ENCODE assay signal across 8 cellular contexts in the genomic region with DNA sequence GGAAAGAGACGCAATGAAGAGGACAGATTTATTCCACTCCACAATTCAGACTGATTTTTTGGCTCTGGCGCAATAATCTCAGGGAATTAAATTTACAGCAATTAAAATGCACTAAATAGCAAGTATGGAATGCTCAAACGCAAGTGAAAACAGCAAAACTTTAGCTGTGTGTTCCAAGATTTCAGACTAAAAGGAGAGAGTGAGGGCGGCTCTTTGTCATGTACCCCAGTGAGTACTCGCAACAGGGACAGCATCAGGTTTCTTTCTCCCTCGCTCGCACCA. TPM values are rescaled to one million over a fixed set of nuclear protein-coding genes. Genes with fewer than 3 reads are reported as not detected.
A peak's percentile ranks its signal among the peaks of the same experiment; 100 is the strongest.
DNase-seq lines count a peak whose midpoint lies in the region; ATAC-seq, FAIRE-seq and TF ChIP-seq lines count a peak whose summit lies in the region.

No MANE protein-coding gene starts in this region.

- no peaks in the 10 kb centered on the region for H3K36me3 Mint-ChIP-seq in neural crest cell (ENCODE audit: low read depth)

- DNase-seq in MG63 (no peak), H1 (ENCODE audit: low read depth in 1 of 2, low spot score in 2 of 2) (no peak), neural crest cell (ENCODE audit: low read depth, low spot score) (no peak), middle frontal gyrus (ENCODE audit: extremely low spot score, low spot score) (no peak), AG08395 (ENCODE audit: low spot score) (no peak)

- H3K9me3 Mint-ChIP-seq in neural crest cell: no peaks in the 10 kb centered on the region

- H3K4me2 ChIP-seq in H1 (ENCODE audit: insufficient read depth in 1 of 2, low read depth in 2 of 2, low read length in 2 of 2): peak overlapping the region; percentile 90 to 97

- 1% methylated on average over 7 of the region's 7 CpGs; no CpG with 5 or more reads in 1 of the 2 experiments for WGBS in H1 (ENCODE audit: extremely low coverage in 1 of 2, insufficient coverage in 1 of 2, insufficient read length in 1 of 2, insufficient replicate concordance in 2 of 2, low coverage in 1 of 2, low lambda C conversion rate in 2 of 2, missing lambda C conversion rate in 1 of 2), 2 experiments

- no peak overlapping the region for H2BK12ac ChIP-seq in H1 (ENCODE audit: low read depth, low read length)

- H4K91ac ChIP-seq in H1 (replicated peaks; ENCODE audit: insufficient read length, low read length): no peak overlapping the region

- H3K27me3 ChIP-seq in MG63 (no peaks in the 10 kb centered on the region), H1 (replicated peaks in 1 of 4; ENCODE audit: control insufficient read depth in 3 of 4, extremely low read depth in 1 of 4, insufficient read depth in 3 of 4, low read length in 3 of 4) (no peaks in the 10 kb centered on the region; a peak in 1 of 7 replicates)

- 0 out of 2 replicates have a peak, but pooled peaks cover 3% of the 10 kb centered on the region for H3K79me1 ChIP-seq in H1 (ENCODE audit: low read depth, low read length)

- ATAC-seq in HG03175 (IDR thresholded peaks at IDR 0.05; ENCODE audit: unreplicated experiment): no peak
- no peak for ATAC-seq in HG03159 (IDR thresholded peaks at IDR 0.05; ENCODE audit: unreplicated experiment)

- no peaks in the 10 kb centered on the region for H3K9me3 ChIP-seq in MG63
- no peaks in the 10 kb centered on the region for H3K9me3 ChIP-seq in H1 (ENCODE audit: insufficient read depth in 2 of 2, low read depth in 1 of 2, low read length in 1 of 2)

- TF ChIP-seq POLR2A in H1 (IDR thresholded peaks at IDR 0.05; ENCODE audit: control extremely low read depth in 1 of 2, low read depth in 2 of 2, low read length in 2 of 2): no peak

- no peak overlapping the region for H2AK5ac ChIP-seq in H1 (ENCODE audit: low read depth, low read length)

- H3K4me1 ChIP-seq in H1 (replicated peaks in 1 of 4; ENCODE audit: control insufficient read depth in 3 of 4, insufficient read depth in 4 of 4, low read length in 3 of 4): peaks cover 0 to 6% (median 3%) of the 10 kb centered on the region in 4 experiments; a peak in 5 of 7 replicates

- H3K23ac ChIP-seq in H1 (ENCODE audit: insufficient read length): no peak overlapping the region

- H3K4me3 Mint-ChIP-seq in neural crest cell: peak overlapping the region; percentile 98

- no peak overlapping the region for H4K5ac ChIP-seq in H1 (ENCODE audit: insufficient read length, low read depth, low read length)

- CTCF ChIA-PET in H1 (lab: Charles Lee; ENCODE audit: partially characterized antibody): interaction anchor here (0.8 to 2.9 kb wide), 5 partner anchors 15 to 108 kb away, joined by 3 to 10 read pairs (median 3); no protein-coding TSS in a partner anchor

- H3K23me2 ChIP-seq in H1 (ENCODE audit: low read depth, low read length): peaks cover 10% of the 10 kb centered on the region

- no peak for TF ChIP-seq RAD21 in H1 (IDR thresholded peaks at IDR 0.05 in 1 of 2, conservative IDR thresholded peaks at IDR 0.05 in 1 of 2; ENCODE audit: low read depth in 2 of 2, low read length in 2 of 2)

- H3K4me3 ChIP-seq in MG63: peak overlapping the region; percentile 73
- peak overlapping the region; percentile 74 to 92 (median 82) for H3K4me3 ChIP-seq in H1 (ENCODE audit: extremely low read depth in 1 of 4, insufficient read depth in 2 of 4, low read depth in 3 of 4, low read length in 4 of 4)

- peak overlapping the region; percentile 44 to 70 (median 58) for H3K9ac ChIP-seq in H1 (replicated peaks in 1 of 4; ENCODE audit: extremely low read depth in 1 of 4, low read depth in 3 of 4, low read length in 3 of 4)

- H3K79me2 ChIP-seq in H1 (ENCODE audit: control insufficient read depth in 1 of 2, insufficient read depth in 2 of 2, low read length in 2 of 2): peaks cover 7 to 53% of the 10 kb centered on the region in 2 experiments

- H2AFZ ChIP-seq in H1 (ENCODE audit: low read length): no peak overlapping the region

- H3K18ac ChIP-seq in H1 (ENCODE audit: extremely low read depth, low read length): no peak overlapping the region

- TF ChIP-seq EP300 in H1 (IDR thresholded peaks at IDR 0.05; ENCODE audit: borderline replicate concordance in 1 of 2, low read depth in 2 of 2, low read length in 2 of 2): no peak

- H4K20me1 ChIP-seq in H1 (replicated peaks in 1 of 2; ENCODE audit: control insufficient read depth in 1 of 2, insufficient read depth in 2 of 2, low read length in 2 of 2): peaks cover 5 to 15% of the 10 kb centered on the region in 2 experiments

- H3K14ac ChIP-seq in H1 (ENCODE audit: insufficient read length): no peak overlapping the region

- H3K27ac Mint-ChIP-seq in neural crest cell (ENCODE audit: unreplicated experiment): peak overlapping the region; percentile 79

- no peak for FAIRE-seq in H1 (lab: Jason Lieb, UNC)

- H3K4ac ChIP-seq in H1 (replicated peaks; ENCODE audit: insufficient read length, low read depth, low read length): no peak overlapping the region

- H3K27ac ChIP-seq in C4-2B (peak overlapping the region; percentile 96), H1 (ENCODE audit: low read depth, low read length) (no peak overlapping the region)

- POLR2A ChIA-PET in H1 (lab: Charles Lee; ENCODE audit: partially characterized antibody): interaction anchor here (0.8 to 3.0 kb wide), 8 partner anchors 12 to 47 kb away, joined by 3 to 10 read pairs (median 8); no protein-coding TSS in a partner anchor

- TF ChIP-seq CTCF in C4-2B (conservative IDR thresholded peaks at IDR 0.05) (no peak), H1 (IDR thresholded peaks at IDR 0.05; ENCODE audit: control extremely low read depth in 1 of 3, insufficient read depth in 1 of 3, low read depth in 1 of 3, low read length in 3 of 3) (no peak), neural crest cell (conservative IDR thresholded peaks at IDR 0.05) (no peak)

- no peak overlapping the region; the same call in 1 of the 2 replicates for H2BK20ac ChIP-seq in H1 (ENCODE audit: low read length)

- H3K56ac ChIP-seq in H1 (replicated peaks; ENCODE audit: insufficient read length, low read depth, low read length): no peak overlapping the region

- no peaks in the 10 kb centered on the region for H3K27me3 Mint-ChIP-seq in neural crest cell (ENCODE audit: low read depth)

- H3K4me1 Mint-ChIP-seq in neural crest cell: peaks cover 71% of the 10 kb centered on the region

- H4K8ac ChIP-seq in H1 (ENCODE audit: extremely low read depth, insufficient read depth, low read length): no peak overlapping the region

- H3K36me3 ChIP-seq in MG63 (no peaks in the 10 kb centered on the region), H1 (ENCODE audit: control insufficient read depth in 2 of 4, insufficient read depth in 4 of 4, low read length in 3 of 4) (no peaks in the 10 kb centered on the region)

- 0 out of 2 replicates have a peak overlapping the region, but pooled peaks have one; percentile 23 for H2BK5ac ChIP-seq in H1 (ENCODE audit: low read depth, low read length)

- H2BK15ac ChIP-seq in H1 (ENCODE audit: low read length): no peak overlapping the region

- H2BK120ac ChIP-seq in H1 (replicated peaks; ENCODE audit: low read depth, low read length): no peak overlapping the region

TF ChIP-seq in H1, 55 proteins besides CTCF, POLR2A, EP300 and RAD21 (continues in another document):
- TF ChIP-seq YY1 (IDR thresholded peaks at IDR 0.05; ENCODE audit: low read depth, low read length): no peak
- TF ChIP-seq EZH2 (IDR thresholded peaks at IDR 0.05; ENCODE audit: low read depth, low read length, severe bottlenecking): no peak
- no peak for TF ChIP-seq TAF7 (optimal IDR thresholded peaks at IDR 0.05; ENCODE audit: borderline replicate concordance, low read depth, low read length)
- no peak for TF ChIP-seq HDAC2 (IDR thresholded peaks at IDR 0.05; ENCODE audit: borderline replicate concordance in 1 of 2, low read depth in 2 of 2, low read length in 2 of 2)
- no peak for TF ChIP-seq TCF12 (IDR thresholded peaks at IDR 0.05; ENCODE audit: low read depth, low read length)
- no peak for TF ChIP-seq HDAC6 (IDR thresholded peaks at IDR 0.05; ENCODE audit: low read depth, low read length)
- no peak for TF ChIP-seq ASH2L (IDR thresholded peaks at IDR 0.05; ENCODE audit: low read length)
- no peak for TF ChIP-seq MAFK (IDR thresholded peaks at IDR 0.05; ENCODE audit: low read depth, low read length)
- TF ChIP-seq CBX5 (IDR thresholded peaks at IDR 0.05; ENCODE audit: low read depth, low read length): no peak
- TF ChIP-seq SRF (IDR thresholded peaks at IDR 0.05; ENCODE audit: low read depth, low read length): no peak
- TF ChIP-seq, protein P1, sequence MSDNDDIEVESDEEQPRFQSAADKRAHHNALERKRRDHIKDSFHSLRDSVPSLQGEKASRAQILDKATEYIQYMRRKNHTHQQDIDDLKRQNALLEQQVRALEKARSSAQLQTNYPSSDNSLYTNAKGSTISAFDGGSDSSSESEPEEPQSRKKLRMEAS (IDR thresholded peaks at IDR 0.05): no peak
- TF ChIP-seq, protein P2, sequence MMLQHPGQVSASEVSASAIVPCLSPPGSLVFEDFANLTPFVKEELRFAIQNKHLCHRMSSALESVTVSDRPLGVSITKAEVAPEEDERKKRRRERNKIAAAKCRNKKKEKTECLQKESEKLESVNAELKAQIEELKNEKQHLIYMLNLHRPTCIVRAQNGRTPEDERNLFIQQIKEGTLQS (IDR thresholded peaks at IDR 0.05; ENCODE audit: insufficient read depth, low read depth, low read length): no peak
- no peak for TF ChIP-seq RBBP5 (IDR thresholded peaks at IDR 0.05; ENCODE audit: borderline replicate concordance, low read depth, low read length)

RNA-seq across cellular contexts. Expression of a gene that starts 1.2 kb away (rescaled TPM):
- 15.9 and 19.7 TPM in 2 replicates for total RNA-seq in MG63 (2014; rRNA removed; shearing (Covaris generic); ENCODE audit: low replicate concordance)
- total RNA-seq in H1 (2021; fragmentation: NEBNext Ultra II Directional; extraction: Animal tissue kit (Norgen Biotek cat#: 25700)): 28.8 and 29.0 TPM in 2 replicates
- polyA plus RNA-seq in H1 (2011; rRNA removed): 1.7 and 2.7 TPM in 2 replicates
- polyA plus RNA-seq in H1 (2011; cell fraction: cytosol; rRNA removed): 3.5 TPM
- 1.8 TPM for polyA plus RNA-seq in H1 (2011; cell fraction: nucleus; rRNA removed)
- polyA plus RNA-seq in H1 (2012, experiment 1 of 2): 5.7 to 15.7 TPM (median 8.3 TPM) in 4 replicates
- polyA plus RNA-seq in H1 (2012, experiment 2 of 2): 0.45 TPM
- polyA plus RNA-seq in H1 (2013, experiment 1 of 2): 15.7 TPM
- polyA plus RNA-seq in H1 (2013, experiment 2 of 2): 15.4 TPM
- 12.8 and 13.4 TPM in 2 replicates for polyA minus RNA-seq in H1 (2011; rRNA and poly(A)+ RNA removed)
- polyA minus RNA-seq in H1 (2011; cell fraction: cytosol; rRNA and poly(A)+ RNA removed): 12.6 TPM
- polyA minus RNA-seq in H1 (2011; cell fraction: nucleus; rRNA and poly(A)+ RNA removed): 23.3 TPM
- 47.2 and 53.7 TPM in 2 replicates for total RNA-seq in neural crest cell
